In genomic region chr4:896216-896615, GRCh38 we compare ENCODE assay signal across 1 cellular context.
TF ChIP-seq lines count a peak whose summit lies in the region.

No MANE protein-coding gene starts in this region.

TF ChIP-seq in WTC11, 78 proteins besides CTCF, POLR2A, EP300 and RAD21 (continued from another document):
- TF ChIP-seq AR (CRISPR knock-in tag; IDR thresholded peaks at IDR 0.05) = no peak
- TF ChIP-seq AFF4 (CRISPR knock-in tag; IDR thresholded peaks at IDR 0.05; ENCODE audit: borderline replicate concordance) = no peak
TF ChIP-seq in WTC11: peak in this region for 0.
